In the genomic region with DNA sequence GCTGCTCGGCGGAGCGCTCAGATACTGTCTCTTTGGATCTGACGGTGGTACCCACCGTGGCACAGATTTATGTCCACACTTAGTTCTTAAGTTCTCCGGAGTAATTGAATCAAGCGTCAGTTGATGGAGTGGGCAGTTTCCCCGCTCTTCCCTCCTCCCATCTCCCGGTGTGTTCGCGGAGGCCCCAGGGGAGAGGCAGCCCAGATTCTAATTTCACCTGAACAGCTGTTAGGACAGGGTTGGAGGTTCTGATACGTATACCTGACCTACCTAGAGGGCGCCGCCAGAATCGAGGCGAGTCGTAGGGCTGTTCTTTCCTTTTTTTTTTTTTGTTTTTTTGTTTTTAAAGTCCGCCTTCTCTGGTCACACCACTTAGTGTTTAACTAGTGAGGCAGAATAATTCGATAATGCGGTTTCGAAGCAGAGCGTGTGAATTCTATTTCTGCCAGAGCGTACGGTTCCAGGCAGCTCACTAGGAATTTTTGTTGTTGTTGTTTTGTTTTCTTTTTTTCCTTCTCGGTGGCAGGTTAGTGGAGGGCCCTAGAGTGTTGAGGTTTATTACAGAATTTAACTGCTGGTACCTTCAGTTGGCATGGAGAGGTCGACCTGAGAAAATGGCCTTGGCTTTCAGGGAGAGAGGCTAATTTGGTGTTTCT, we compare ENCODE assay signal across 8 cellular contexts. TPM values are rescaled to one million over a fixed set of nuclear protein-coding genes. Genes with fewer than 3 reads are reported as not detected.
DNase-seq lines count a peak whose midpoint lies in the region; ATAC-seq and TF ChIP-seq lines count a peak whose summit lies in the region.

No MANE protein-coding gene starts in this region.

- TF ChIP-seq CTCF in GM06990 (IDR thresholded peaks at IDR 0.05; ENCODE audit: insufficient read depth, low read length, poor library complexity, severe bottlenecking) (no peak), VCaP (conservative IDR thresholded peaks at IDR 0.05) (peak; percentile 19; the same call in 1 of the 2 replicates)

- no peaks in the 10 kb centered on the region for H3K9me3 ChIP-seq in skeletal muscle satellite cell (replicated peaks; ENCODE audit: low read length)

- H3K9ac ChIP-seq in skeletal muscle satellite cell (ENCODE audit: low read depth, low read length), result no peak overlapping the region

- H3K27me3 ChIP-seq in GM06990 (replicated peaks; ENCODE audit: control insufficient read depth, insufficient read depth, low read length) (no peaks in the 10 kb centered on the region; the same call in 1 of the 2 replicates), skeletal muscle satellite cell (ENCODE audit: control insufficient read depth, insufficient read depth, low read length) (peaks cover 80% of the 10 kb centered on the region)

- no peaks in the 10 kb centered on the region for H3K36me3 ChIP-seq in GM06990 (ENCODE audit: control insufficient read depth, insufficient read depth, low read length)
- no peaks in the 10 kb centered on the region for H3K36me3 ChIP-seq in skeletal muscle satellite cell (ENCODE audit: insufficient read depth, low read length)

- peak; percentile 9 for ATAC-seq in HG02852 (IDR thresholded peaks at IDR 0.05; ENCODE audit: unreplicated experiment)
- no peak for ATAC-seq in GM21786 (IDR thresholded peaks at IDR 0.05; ENCODE audit: unreplicated experiment)

- peak overlapping the region; percentile 15 for H3K4me3 ChIP-seq in GM06990 (replicated peaks; ENCODE audit: low read depth, low read length)
- H3K4me3 ChIP-seq in iPS-11a (ENCODE audit: low read depth, low read length), result peak overlapping the region; percentile 49
- peak overlapping the region; percentile 55 for H3K4me3 ChIP-seq in skeletal muscle satellite cell (ENCODE audit: low read length)

- DNase-seq in GM06990 (ENCODE audit: extremely low read depth, insufficient read length) (peak; percentile 19), GF-D8 (lab: John Stamatoyannopoulos, UW) (no peak)
- no peak for DNase-seq in stimulated activated naive CD4-positive, alpha-beta T cell treated with Interleukin-2 at 50 U/mL for 16 hours (lab: John Stamatoyannopoulos, UW)

- peak overlapping the region; percentile 96 for H3K27ac ChIP-seq in VCaP

- H3K4me2 ChIP-seq in skeletal muscle satellite cell (ENCODE audit: low read length), result peak overlapping the region; percentile 74

- H3K4me1 ChIP-seq in skeletal muscle satellite cell (ENCODE audit: control insufficient read depth, insufficient read depth, low read length), result peaks cover 14% of the 10 kb centered on the region

RNA-seq across cellular contexts. Expression of gene GNS, which starts 22.3 kb away (rescaled TPM):
- 90.6 and 107 TPM in 2 replicates for total RNA-seq in skeletal muscle satellite cell (2012; rRNA removed)

RNA-seq across cellular contexts. Expression of gene TBC1D30, which starts 42.9 kb away (rescaled TPM):
- total RNA-seq in skeletal muscle satellite cell (2012; rRNA removed), result 0.22 and 0.51 TPM in 2 replicates
